In genomic region chr3:45885979-45886711, GRCh38 we compare ENCODE assay signal across 1 cellular context.
TF ChIP-seq lines count a peak whose summit lies in the region.

A gene with protein sequence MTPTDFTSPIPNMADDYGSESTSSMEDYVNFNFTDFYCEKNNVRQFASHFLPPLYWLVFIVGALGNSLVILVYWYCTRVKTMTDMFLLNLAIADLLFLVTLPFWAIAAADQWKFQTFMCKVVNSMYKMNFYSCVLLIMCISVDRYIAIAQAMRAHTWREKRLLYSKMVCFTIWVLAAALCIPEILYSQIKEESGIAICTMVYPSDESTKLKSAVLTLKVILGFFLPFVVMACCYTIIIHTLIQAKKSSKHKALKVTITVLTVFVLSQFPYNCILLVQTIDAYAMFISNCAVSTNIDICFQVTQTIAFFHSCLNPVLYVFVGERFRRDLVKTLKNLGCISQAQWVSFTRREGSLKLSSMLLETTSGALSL (plus strand): TSS chr3:45886543. CDS start chr3:45894934, 8,391 bp downstream.

TF ChIP-seq in IMR-90, 13 proteins besides CTCF, POLR2A, EP300 and RAD21:
- no peak for TF ChIP-seq MXI1 (IDR thresholded peaks at IDR 0.05; ENCODE audit: borderline replicate concordance, low read depth, low read length)
- no peak for TF ChIP-seq FOS (IDR thresholded peaks at IDR 0.05; ENCODE audit: low read depth, low read length)
- no peak for TF ChIP-seq CHD1 (IDR thresholded peaks at IDR 0.05; ENCODE audit: low read depth, low read length)
- TF ChIP-seq RFX5 (IDR thresholded peaks at IDR 0.05; ENCODE audit: low read depth, low read length) = no peak
- no peak for TF ChIP-seq USF2 (IDR thresholded peaks at IDR 0.05; ENCODE audit: low read depth, low read length)
- TF ChIP-seq SMC3 (IDR thresholded peaks at IDR 0.05; ENCODE audit: low read depth, low read length) = no peak
- no peak for TF ChIP-seq MAZ (IDR thresholded peaks at IDR 0.05; ENCODE audit: borderline replicate concordance, low read depth, low read length)
- TF ChIP-seq BHLHE40 (IDR thresholded peaks at IDR 0.05; ENCODE audit: low read depth, low read length) = no peak
- TF ChIP-seq ELK1 (IDR thresholded peaks at IDR 0.05; ENCODE audit: borderline replicate concordance, low read depth, low read length) = no peak
- no peak for TF ChIP-seq NFE2L2 (IDR thresholded peaks at IDR 0.05; ENCODE audit: low read depth, low read length)
- no peak for TF ChIP-seq CEBPB (IDR thresholded peaks at IDR 0.05; ENCODE audit: low read depth, low read length)
- no peak for TF ChIP-seq MAFK (IDR thresholded peaks at IDR 0.05; ENCODE audit: low read depth, low read length)
- TF ChIP-seq RCOR1 (IDR thresholded peaks at IDR 0.05; ENCODE audit: insufficient replicate concordance, low read length) = no peak
